ENCODE assay signal across 36 cellular contexts in the genomic region with DNA sequence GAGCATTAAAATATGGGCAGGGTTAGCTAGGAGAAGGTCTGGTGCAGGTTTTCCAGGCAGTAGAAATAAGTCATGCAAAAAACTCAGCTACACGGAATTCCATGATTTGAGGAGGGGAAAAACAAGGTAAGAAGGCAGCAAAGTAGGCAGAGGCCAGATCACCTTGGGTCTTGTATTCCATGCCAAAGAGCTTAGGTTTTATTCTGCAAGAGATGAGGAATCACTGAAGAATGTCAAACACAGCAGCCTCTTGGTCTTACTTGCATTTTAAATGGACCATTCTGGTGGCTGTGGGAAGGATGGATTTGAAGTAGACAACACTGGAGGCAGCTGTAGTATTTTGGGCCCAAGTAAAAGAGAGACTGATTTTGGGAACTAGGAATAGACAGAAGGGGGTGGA. TPM values are rescaled to one million over a fixed set of nuclear protein-coding genes. Genes with fewer than 3 reads are reported as not detected.
"Had no signal": no experiment of that assay in that cellular context is flagged by ENCODE, and none has a peak within 500 bp of the region (broad histone marks: within the 10 kb centered on the region; RNA-seq: fewer than 3 reads in every experiment).

No MANE protein-coding gene starts in this region.

- H3K27me3 ChIP-seq: ascending aorta, body of pancreas, breast epithelium, Peyer's patch had no signal

- H3K9me3 ChIP-seq: ascending aorta, body of pancreas, breast epithelium, Peyer's patch had no signal

- H3K4me3 ChIP-seq: ascending aorta, body of pancreas, breast epithelium, Peyer's patch had no signal

- ATAC-seq: activated CD8-positive, alpha-beta memory T cell treated with anti-CD3 and anti-CD28 coated beads, Interleukin-2, amount 10 ng/mL, durations not matched to agents 7 days and 5 days; body of pancreas; PC-3; SK-N-SH treated with all-trans-retinoic acid at 6 μM for 48 hours had no signal

- H3K27ac ChIP-seq: ascending aorta, body of pancreas, breast epithelium, Peyer's patch, WERI-Rb-1 had no signal

- H3K4me1 ChIP-seq: ascending aorta, body of pancreas, breast epithelium, Peyer's patch had no signal

- H3K36me3 ChIP-seq: ascending aorta, breast epithelium, Peyer's patch, WERI-Rb-1 had no signal

- DNase-seq: activated CD4-positive, alpha-beta memory T cell treated with anti-CD3 and anti-CD28 coated beads, Interleukin-2, amount 10 ng/mL, durations not matched to agents 7 days and 5 days; activated CD4-positive, alpha-beta T cell treated with anti-CD3 and anti-CD28 coated beads for 1 hour; activated CD4-positive, alpha-beta T cell treated with anti-CD3 and anti-CD28 coated beads for 48 hours; activated CD4-positive, CD25-positive, alpha-beta regulatory T cell; activated CD8-positive, alpha-beta memory T cell treated with anti-CD3 and anti-CD28 coated beads for 24 hours; activated CD8-positive, alpha-beta memory T cell treated with anti-CD3 and anti-CD28 coated beads, Interleukin-2, amount 10 ng/mL, durations not matched to agents 7 days and 5 days; activated CD8-positive, alpha-beta memory T cell treated with anti-CD3 and anti-CD28 coated beads, Interleukin-2, amount 50 U/mL, for 48 hours; activated effector memory CD4-positive, alpha-beta T cell treated with Interleukin-2 at 50 U/mL for 16 hours; activated naive CD4-positive, alpha-beta T cell treated with anti-CD3 and anti-CD28 coated beads, Interleukin-2, amount 50 U/mL, for 16 hours; activated naive CD8-positive, alpha-beta T cell treated with anti-CD3 and anti-CD28 coated beads for 36 hours; activated T-cell treated with anti-CD3 and anti-CD28 coated beads, Interleukin-2, amount 50 U/mL, for 48 hours; amygdala; body of pancreas; Karpas-422; KBM-7; NCI-H1105; NCI-H1417 treated with DMSO at 0.1 percent for 48 hours; NCI-H187 treated with DMSO at 0.1 percent for 48 hours; NCI-H2081; NCI-H2171 treated with DMSO at 0.1 percent for 48 hours; NCI-H226; NCI-H446 treated with DMSO at 0.1 percent for 48 hours; NCI-H524; NCI-H69; PC-3; Peyer's patch; RPMI8226; SIG-M5; SW 1271; T-helper 1 cell; T-helper 2 cell; T-helper 9 cell; WERI-Rb-1 had no signal

RNA-seq across cellular contexts. Expression of gene TRPM3, which starts 8.6 kb away (rescaled TPM):
- total RNA-seq: activated CD4-positive, alpha-beta memory T cell treated with anti-CD3 and anti-CD28 coated beads, Interleukin-2, amount 10 ng/mL, durations not matched to agents 7 days and 5 days; activated CD8-positive, alpha-beta memory T cell treated with anti-CD3 and anti-CD28 coated beads, Interleukin-2, amount 10 ng/mL, durations not matched to agents 7 days and 5 days; activated naive CD8-positive, alpha-beta T cell treated with anti-CD3 and anti-CD28 coated beads for 36 hours; PC-3 had no signal
